Comparison of ENCODE assay signal across 8 cellular contexts in the genomic region with DNA sequence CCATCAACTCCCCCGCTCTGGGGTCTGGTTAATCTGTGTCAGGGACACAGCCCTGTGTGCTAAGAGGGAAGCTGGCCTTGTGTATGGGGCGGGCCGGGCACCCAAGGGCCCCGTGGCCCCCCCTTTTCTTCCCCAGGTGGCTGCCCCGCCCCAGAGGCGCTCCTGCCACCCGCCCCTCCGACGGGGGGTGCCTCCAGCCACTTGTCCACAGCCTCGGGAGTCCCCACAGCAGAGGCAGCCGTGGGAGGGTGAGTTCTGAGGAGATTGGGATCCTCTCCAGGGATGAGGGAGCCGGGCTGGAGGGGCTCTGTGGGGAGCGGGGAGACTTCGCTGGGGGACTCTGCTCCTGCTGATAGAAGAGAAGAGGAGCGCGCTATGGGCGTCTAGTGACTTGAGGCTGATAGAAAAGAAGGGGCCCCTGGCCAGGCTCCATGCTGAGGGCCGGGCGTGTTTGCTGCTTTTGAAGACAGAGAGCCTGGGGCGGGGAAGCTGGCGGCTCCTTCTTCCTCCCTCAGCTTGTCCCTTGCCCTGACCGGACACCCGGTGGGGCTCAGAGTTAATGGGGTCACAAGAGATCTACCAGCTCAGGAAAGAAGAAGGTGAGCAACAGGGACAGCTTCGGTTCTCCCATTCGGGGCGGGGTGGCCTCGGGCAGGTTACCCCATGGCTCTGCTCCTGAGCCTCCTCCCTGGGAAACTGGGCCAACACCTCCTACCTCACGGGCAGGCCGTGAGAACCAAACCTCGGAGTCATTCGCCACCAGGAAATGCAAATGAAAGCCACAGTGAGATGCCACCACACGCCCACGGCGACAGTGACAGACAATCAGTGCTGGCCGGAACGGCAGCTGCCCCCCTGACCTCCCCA.
A peak's percentile ranks its signal among the peaks of the same experiment; 100 is the strongest.
DNase-seq lines count a peak whose midpoint lies in the region; ATAC-seq, FAIRE-seq and TF ChIP-seq lines count a peak whose summit lies in the region.

No MANE protein-coding gene starts in this region.

- no peaks in the 10 kb centered on the region for H3K36me3 Mint-ChIP-seq in activated T-cell treated with anti-CD3 and anti-CD28 coated beads, Interleukin-2, amount 50 U/mL, for 24 hours (ENCODE audit: low read depth)
- H3K36me3 Mint-ChIP-seq in memory B cell: no peaks in the 10 kb centered on the region

- no peak for FAIRE-seq in HTR-8/SVneo (lab: Jason Lieb, UNC)

- intact Hi-C loops in upper lobe of right lung (cut with DNase I): loop anchor here (10.0 kb wide), 1 partner anchor 219 kb away; no protein-coding TSS in a partner anchor

- H3K27ac Mint-ChIP-seq in activated T-cell treated with anti-CD3 and anti-CD28 coated beads, Interleukin-2, amount 50 U/mL, for 24 hours: peak overlapping the region; percentile 96
- peak overlapping the region; percentile 12 for H3K27ac Mint-ChIP-seq in memory B cell

- peaks cover 26% of the 10 kb centered on the region for H3K4me1 ChIP-seq in upper lobe of right lung

- no peaks in the 10 kb centered on the region for H3K9me3 Mint-ChIP-seq in activated T-cell treated with anti-CD3 and anti-CD28 coated beads, Interleukin-2, amount 50 U/mL, for 24 hours
- no peaks in the 10 kb centered on the region for H3K9me3 Mint-ChIP-seq in memory B cell

- ATAC-seq in memory B cell (ENCODE audit: low read depth) (peak; percentile 56), upper lobe of right lung (peak; percentile 38)

- no peaks in the 10 kb centered on the region for H3K9me3 ChIP-seq in upper lobe of right lung

- H3K36me3 ChIP-seq in upper lobe of right lung: no peaks in the 10 kb centered on the region

- TF ChIP-seq CTCF in upper lobe of right lung (IDR thresholded peaks at IDR 0.05): no peak

- no peak overlapping the region for H3K27ac ChIP-seq in upper lobe of right lung

- H3K4me1 Mint-ChIP-seq in activated T-cell treated with anti-CD3 and anti-CD28 coated beads, Interleukin-2, amount 50 U/mL, for 24 hours (ENCODE audit: low read depth): peaks cover 65% of the 10 kb centered on the region
- H3K4me1 Mint-ChIP-seq in memory B cell: peaks cover 18% of the 10 kb centered on the region

- peaks cover 33% of the 10 kb centered on the region for H3K27me3 Mint-ChIP-seq in activated T-cell treated with anti-CD3 and anti-CD28 coated beads, Interleukin-2, amount 50 U/mL, for 24 hours
- H3K27me3 Mint-ChIP-seq in memory B cell: peaks cover 19% of the 10 kb centered on the region

- H3K27me3 ChIP-seq in upper lobe of right lung: no peaks in the 10 kb centered on the region

- peak overlapping the region; percentile 50 for H3K4me3 Mint-ChIP-seq in activated T-cell treated with anti-CD3 and anti-CD28 coated beads, Interleukin-2, amount 50 U/mL, for 24 hours
- peak overlapping the region; percentile 55 for H3K4me3 Mint-ChIP-seq in memory B cell

- H3K4me3 ChIP-seq in upper lobe of right lung: no peak overlapping the region

- DNase-seq in NCI-H146 (lab: John Stamatoyannopoulos, UW) (peak; percentile 32), NCI-H146 treated with DMSO at 0.1 percent for 48 hours (lab: John Stamatoyannopoulos, UW; ENCODE audit: unreplicated experiment) (no peak), memory B cell (ENCODE audit: low spot score in 2 of 2) (no peak), upper lobe of right lung (peak; percentile 66), HTR-8/SVneo (ENCODE audit: insufficient read length, low spot score) (no peak), NCI-H510A (lab: John Stamatoyannopoulos, UW) (no peak), GDM1 (lab: John Stamatoyannopoulos, UW) (no peak)
- peak; percentile 76 for DNase-seq in activated T-cell treated with anti-CD3 and anti-CD28 coated beads, Interleukin-2, amount 50 U/mL, for 24 hours

Comparison
In these comparisons a context has a peak if more than half of its experiments do, and no peak if none do; other contexts are left out.
1. DNase-seq: peak in NCI-H146 (single experiment), activated T-cell treated with anti-CD3 and anti-CD28 coated beads, Interleukin-2, amount 50 U/mL, for 24 hours (single experiment) and upper lobe of right lung (single experiment); none in NCI-H146 treated with DMSO at 0.1 percent for 48 hours (single experiment), memory B cell (0 of 2), HTR-8/SVneo (single experiment), NCI-H510A (single experiment) and GDM1 (single experiment).